10 cellular contexts compared by ENCODE assay signal in genomic region chr7:158820656-158821055, GRCh38. TPM values are rescaled to one million over a fixed set of nuclear protein-coding genes. Genes with fewer than 3 reads are reported as not detected.
DNase-seq lines count a peak whose midpoint lies in the region; ATAC-seq, FAIRE-seq and TF ChIP-seq lines count a peak whose summit lies in the region.
"Had no signal": no experiment of that assay in that cellular context is flagged by ENCODE, and none has a peak within 500 bp of the region (broad histone marks: within the 10 kb centered on the region; RNA-seq: fewer than 3 reads in every experiment).

No MANE protein-coding gene starts in this region.

- WGBS in A549 (ENCODE audit: missing lambda C conversion rate), result 53% methylated on average over 3 of the region's 3 CpGs

- H3K4me1 Mint-ChIP-seq in naive thymus-derived CD4-positive, alpha-beta T cell, result peaks cover 65 to 97% (median 83%) of the 10 kb centered on the region in 7 donors

- FAIRE-seq in A549 (lab: Jason Lieb, UNC), result no peak

- POLR2A ChIA-PET in A549 (lab: Yijun Ruan, JAX), result interaction anchor here (0.6 to 1.2 kb wide), 3 partner anchors 9 to 402 kb away, joined by 3 to 5 read pairs (median 4); partner anchors contain the start of gene ESYT2
- POLR2A ChIA-PET in naive thymus-derived CD4-positive, alpha-beta T cell (lab: Charles Lee), result interaction anchor here (0.6 to 5.1 kb wide), 4 partner anchors 9 to 24 kb away, joined by 3 to 62 read pairs (median 9); no protein-coding TSS in a partner anchor

- H3K4me3 ChIP-seq in A549, result peak overlapping the region; percentile 35; the same call in 2 of the 3 replicates
- H3K4me3 ChIP-seq in breast epithelium, result no peak overlapping the region
- H3K4me3 ChIP-seq in naive thymus-derived CD4-positive, alpha-beta T cell (ENCODE audit: low read length), result no peak overlapping the region
- H3K4me3 ChIP-seq: neural progenitor cell had no signal

- H3K4me2 ChIP-seq in A549, result peak overlapping the region; percentile 99
- H3K4me2 ChIP-seq: neural progenitor cell had no signal

- no peaks in the 10 kb centered on the region for H3K27me3 ChIP-seq in breast epithelium
- no peaks in the 10 kb centered on the region for H3K27me3 ChIP-seq in naive thymus-derived CD4-positive, alpha-beta T cell (ENCODE audit: control insufficient read depth in 2 of 2, insufficient read depth in 2 of 2, low read length in 2 of 2)
- H3K27me3 ChIP-seq: neural progenitor cell had no signal

- peaks cover 0 to 11% (median 0%) of the 10 kb centered on the region in 5 donors for H3K36me3 Mint-ChIP-seq in naive thymus-derived CD4-positive, alpha-beta T cell

- no peak for TF ChIP-seq CTCF in A549 (IDR thresholded peaks at IDR 0.05)
- TF ChIP-seq CTCF in breast epithelium (IDR thresholded peaks at IDR 0.05), result no peak
- TF ChIP-seq CTCF in GM10266 (IDR thresholded peaks at IDR 0.05; ENCODE audit: control insufficient read depth, insufficient read depth, low read depth, missing control alignments), result no peak

- H3K4me1 ChIP-seq in A549, result peaks cover 74% of the 10 kb centered on the region
- H3K4me1 ChIP-seq in breast epithelium, result peaks cover 8 to 41% of the 10 kb centered on the region in 2 donors
- peaks cover 80 to 82% of the 10 kb centered on the region in 2 donors for H3K4me1 ChIP-seq in naive thymus-derived CD4-positive, alpha-beta T cell (ENCODE audit: control insufficient read depth in 2 of 2, insufficient read depth in 2 of 2, low read length in 2 of 2)

- CTCF ChIA-PET in A549 (lab: Yijun Ruan, JAX), result interaction anchor here (0.6 to 1.6 kb wide), 2 partner anchors 37 to 92 kb away, joined by 4 to 5 read pairs; no protein-coding TSS in a partner anchor
- CTCF ChIA-PET in naive thymus-derived CD4-positive, alpha-beta T cell (lab: Charles Lee), result no interaction called here

- H3K36me3 ChIP-seq in KOPT-K1 (ENCODE audit: insufficient read depth, low read length) (peaks cover 4% of the 10 kb centered on the region; the same call in 1 of the 2 replicates), breast epithelium (no peaks in the 10 kb centered on the region)
- H3K36me3 ChIP-seq in naive thymus-derived CD4-positive, alpha-beta T cell (ENCODE audit: control insufficient read depth in 2 of 3, insufficient read depth in 3 of 3, low read length in 3 of 3), result no peaks in the 10 kb centered on the region
- H3K36me3 ChIP-seq: neural progenitor cell had no signal

- peak overlapping the region in 9 of 10 donors; percentile 66 to 93 (median 84) for H3K4me3 Mint-ChIP-seq in naive thymus-derived CD4-positive, alpha-beta T cell
- H3K4me3 Mint-ChIP-seq: neural progenitor cell had no signal

- H3K27ac ChIP-seq in A549 (peak overlapping the region; percentile 92 to 99), KOPT-K1 (ENCODE audit: low read depth, low read length, poor library complexity, severe bottlenecking) (peak overlapping the region; percentile 89), breast epithelium (peak overlapping the region; percentile 46 to 98)
- peak overlapping the region; percentile 94 for H3K27ac ChIP-seq in naive thymus-derived CD4-positive, alpha-beta T cell (ENCODE audit: low read depth, low read length)
- H3K27ac ChIP-seq: neural progenitor cell had no signal

- intact Hi-C loops in breast epithelium (cut with DNase I; ENCODE audit: low total_unique reads), result no loop called here
- intact Hi-C loops in naive thymus-derived CD4-positive, alpha-beta T cell (cut with micrococcal nuclease), result loop anchor here in 1 of 2 donors (1.0 kb wide), 1 partner anchor 11 kb away; no protein-coding TSS in a partner anchor

- TF ChIP-seq RAD21 in A549 (conservative IDR thresholded peaks at IDR 0.05 in 1 of 2, IDR thresholded peaks at IDR 0.05 in 1 of 2), result no peak

- DNase-seq in A549 (ENCODE audit: low read depth in 1 of 2, low spot score in 1 of 2), result no peak
- no peak for DNase-seq in breast epithelium (ENCODE audit: low spot score in 2 of 2)
- no peak for DNase-seq in naive thymus-derived CD4-positive, alpha-beta T cell
- DNase-seq in GM10266 (ENCODE audit: extremely low spot score), result no peak
- DNase-seq: SHP77 had no signal

- no peak for TF ChIP-seq POLR2A in A549 (IDR thresholded peaks at IDR 0.05; ENCODE audit: low read length)
- TF ChIP-seq POLR2A in breast epithelium (IDR thresholded peaks at IDR 0.05), result no peak

- ATAC-seq in A549, result no peak
- no peak for ATAC-seq in naive thymus-derived CD4-positive, alpha-beta T cell
- no peak for ATAC-seq in GM21526 (IDR thresholded peaks at IDR 0.05; ENCODE audit: low FRiP score, unreplicated experiment)
- ATAC-seq in HG03039 (IDR thresholded peaks at IDR 0.05; ENCODE audit: unreplicated experiment), result no peak
- ATAC-seq in GM18907 (IDR thresholded peaks at IDR 0.05; ENCODE audit: unreplicated experiment), result no peak

- H3K27ac Mint-ChIP-seq in naive thymus-derived CD4-positive, alpha-beta T cell, result peak overlapping the region; percentile 87 to 99 (median 94)
- H3K27ac Mint-ChIP-seq: neural progenitor cell had no signal

- no peaks in the 10 kb centered on the region for H3K27me3 Mint-ChIP-seq in naive thymus-derived CD4-positive, alpha-beta T cell

- no peaks in the 10 kb centered on the region for H3K9me3 ChIP-seq in A549
- no peaks in the 10 kb centered on the region for H3K9me3 ChIP-seq in KOPT-K1 (ENCODE audit: insufficient read depth, low read length, poor library complexity, severe bottlenecking)
- no peaks in the 10 kb centered on the region for H3K9me3 ChIP-seq in breast epithelium
- H3K9me3 ChIP-seq in naive thymus-derived CD4-positive, alpha-beta T cell (ENCODE audit: control insufficient read depth in 2 of 3, low read length in 3 of 3), result no peaks in the 10 kb centered on the region

- peaks cover 0 to 6% (median 0%) of the 10 kb centered on the region in 11 donors for H3K9me3 Mint-ChIP-seq in naive thymus-derived CD4-positive, alpha-beta T cell
- H3K9me3 Mint-ChIP-seq: neural progenitor cell had no signal

- TF ChIP-seq EP300 in A549 (IDR thresholded peaks at IDR 0.05), result no peak

TF ChIP-seq in A549, 52 proteins besides CTCF, POLR2A, EP300 and RAD21:
- TF ChIP-seq SMC3 (IDR thresholded peaks at IDR 0.05), result no peak
- TF ChIP-seq ATOH8 (CRISPR knock-in tag; IDR thresholded peaks at IDR 0.05; ENCODE audit: low read depth), result no peak
- no peak for TF ChIP-seq RNF2 (IDR thresholded peaks at IDR 0.05; ENCODE audit: borderline replicate concordance, low read depth)
- TF ChIP-seq REST (IDR thresholded peaks at IDR 0.05), result no peak
- no peak for TF ChIP-seq JUN (IDR thresholded peaks at IDR 0.05)
- TF ChIP-seq HDAC2 (IDR thresholded peaks at IDR 0.05), result no peak
- TF ChIP-seq CHD2 (IDR thresholded peaks at IDR 0.05; ENCODE audit: low read length, partially characterized antibody), result no peak

RNA-seq across cellular contexts. Expression of gene ESYT2, which starts 8.7 kb away (rescaled TPM):
- polyA plus RNA-seq in A549 (2011; rRNA removed), result 73.2 and 77.0 TPM in 2 replicates
- 22.5 and 29.6 TPM in 2 replicates for polyA plus RNA-seq in A549 (2012; cell fraction: cytosol; rRNA removed)
- 30.1 and 31.2 TPM in 2 replicates for polyA plus RNA-seq in A549 (2012; cell fraction: nucleus; rRNA removed)
- polyA plus RNA-seq in A549 (2017; fragmentation: RNase III; extraction: RNeasy Plus Mini Kit Qiagen cat#74134 plus additional on column Dnase treatment), result 41.8 to 48.3 TPM (median 45.8 TPM) in 3 replicates
- 54.6 and 62.5 TPM in 2 replicates for polyA minus RNA-seq in A549 (2011; rRNA and poly(A)+ RNA removed)
- total RNA-seq in breast epithelium, result 100 to 1,000 TPM in 2 of 3 donors, 10 to 100 TPM in 1; 97.3 to 155 (median 115) TPM
- total RNA-seq in naive thymus-derived CD4-positive, alpha-beta T cell, result 100 to 1,000 TPM; 103 to 129 (median 113) TPM
- 10 to 100 TPM; 46.3 to 87.2 TPM for polyA plus RNA-seq in naive thymus-derived CD4-positive, alpha-beta T cell

RNA-seq across cellular contexts. Expression of gene DYNC2I1, which starts 35.7 kb away (rescaled TPM):
- polyA plus RNA-seq in A549 (2011; rRNA removed), result 10.6 and 17.4 TPM in 2 replicates
- 11.0 and 11.8 TPM in 2 replicates for polyA plus RNA-seq in A549 (2012; cell fraction: cytosol; rRNA removed)
- 41.8 and 42.7 TPM in 2 replicates for polyA plus RNA-seq in A549 (2012; cell fraction: nucleus; rRNA removed)
- 8.7 to 10.0 TPM (median 9.1 TPM) in 3 replicates for polyA plus RNA-seq in A549 (2017; fragmentation: RNase III; extraction: RNeasy Plus Mini Kit Qiagen cat#74134 plus additional on column Dnase treatment)
- polyA minus RNA-seq in A549 (2011; rRNA and poly(A)+ RNA removed), result 5.8 and 7.5 TPM in 2 replicates
- total RNA-seq in breast epithelium, result 10 to 100 TPM; 20.5 to 32.8 (median 22.9) TPM
- total RNA-seq in naive thymus-derived CD4-positive, alpha-beta T cell, result 10 to 100 TPM; 10.5 to 27.9 (median 15.4) TPM
- polyA plus RNA-seq in naive thymus-derived CD4-positive, alpha-beta T cell, result 10 to 100 TPM; 16.8 to 22.1 TPM
